Comparison of ENCODE assay signal across 1 cellular context in genomic region chr1:225581193-225581592, GRCh38.
TF ChIP-seq lines count a peak whose summit lies in the region.

No MANE protein-coding gene starts in this region.

TF ChIP-seq in GM23338, 12 proteins besides CTCF, POLR2A, EP300 and RAD21:
- TF ChIP-seq ZNF462 (CRISPR knock-in tag; IDR thresholded peaks at IDR 0.05) (no peak), EZH2 (IDR thresholded peaks at IDR 0.05; ENCODE audit: low read depth, unreplicated experiment) (no peak), ZNF114 (CRISPR knock-in tag; IDR thresholded peaks at IDR 0.05) (no peak), JUNB (IDR thresholded peaks at IDR 0.05; ENCODE audit: unreplicated experiment) (no peak)
